Comparison of ENCODE assay signal across 29 cellular contexts in genomic region chr12:104433061-104433460, GRCh38.
"Had no signal": no experiment of that assay in that cellular context is flagged by ENCODE, and none has a peak within 500 bp of the region (broad histone marks: within the 10 kb centered on the region; RNA-seq: fewer than 3 reads in every experiment).

No MANE protein-coding gene starts in this region.

- H3K9me3 ChIP-seq: adrenal gland, body of pancreas, esophagus muscularis mucosa, gastrocnemius medialis, heart left ventricle had no signal

- H3K27ac ChIP-seq: adrenal gland, body of pancreas, coronary artery, esophagus muscularis mucosa, foreskin keratinocyte, gastrocnemius medialis, heart left ventricle had no signal

- H3K27me3 ChIP-seq: adrenal gland, body of pancreas, esophagus muscularis mucosa, gastrocnemius medialis, heart left ventricle had no signal

- ATAC-seq: activated CD4-positive, alpha-beta T cell treated with anti-CD3 and anti-CD28 coated beads for 36 hours; activated CD8-positive, alpha-beta memory T cell treated with anti-CD3 and anti-CD28 coated beads, Interleukin-2, amount 10 ng/mL, durations not matched to agents 7 days and 5 days; activated CD8-positive, alpha-beta T cell treated with anti-CD3 and anti-CD28 coated beads, Interleukin-2, amount 10 ng/mL, durations not matched to agents 7 days and 5 days; activated naive CD8-positive, alpha-beta T cell treated with anti-CD3 and anti-CD28 coated beads, Interleukin-2, amount 50 U/mL, for 24 hours; body of pancreas; foreskin keratinocyte; gastrocnemius medialis; heart left ventricle had no signal

- H3K4me3 ChIP-seq: adrenal gland, body of pancreas, coronary artery, dorsolateral prefrontal cortex, esophagus muscularis mucosa, gastrocnemius medialis, heart left ventricle had no signal

- DNase-seq: activated CD4-positive, alpha-beta memory T cell treated with anti-CD3 and anti-CD28 coated beads for 36 hours; activated CD4-positive, alpha-beta T cell treated with anti-CD3 and anti-CD28 coated beads for 36 hours; activated CD4-positive, alpha-beta T cell treated with anti-CD3 and anti-CD28 coated beads, Interleukin-2, amount 10 ng/mL, durations not matched to agents 24 days and 14 days; activated CD4-positive, CD25-positive, alpha-beta regulatory T cell; activated CD4-positive, CD25-positive, alpha-beta regulatory T cell treated with anti-CD3 and anti-CD28 coated beads, Interleukin-2, amount 50 U/mL, for 72 hours; activated CD8-positive, alpha-beta memory T cell treated with anti-CD3 and anti-CD28 coated beads, Interleukin-2, amount 10 ng/mL, durations not matched to agents 7 days and 5 days; activated CD8-positive, alpha-beta memory T cell treated with anti-CD3 and anti-CD28 coated beads, Interleukin-2, amount 50 U/mL, for 4 hours; activated CD8-positive, alpha-beta T cell treated with anti-CD3 and anti-CD28 coated beads, Interleukin-2, amount 10 ng/mL, durations not matched to agents 7 days and 5 days; activated effector memory CD4-positive, alpha-beta T cell treated with anti-CD3 and anti-CD28 coated beads, Interleukin-2, amount 50 U/mL, for 16 hours; activated naive CD4-positive, alpha-beta T cell treated with anti-CD3 and anti-CD28 coated beads for 36 hours; activated naive CD8-positive, alpha-beta T cell treated with anti-CD3 and anti-CD28 coated beads for 36 hours; activated naive CD8-positive, alpha-beta T cell treated with anti-CD3 and anti-CD28 coated beads, Interleukin-2, amount 50 U/mL, for 24 hours; activated T-cell treated with anti-CD3 and anti-CD28 coated beads, Interleukin-2, amount 50 U/mL, for 1 hour; activated T-cell treated with anti-CD3 and anti-CD28 coated beads, Interleukin-2, amount 50 U/mL, for 48 hours; adrenal gland; amygdala; aorta; body of pancreas; cerebellar nuclear complex; effector memory CD4-positive, alpha-beta T cell; endodermal cell; foreskin keratinocyte; gastrocnemius medialis; glutamatergic neuron; heart left ventricle; T-helper 2 cell had no signal

- H3K4me1 ChIP-seq: adrenal gland, body of pancreas, esophagus muscularis mucosa, foreskin keratinocyte, gastrocnemius medialis, heart left ventricle had no signal

- H3K36me3 ChIP-seq: adrenal gland, esophagus muscularis mucosa, gastrocnemius medialis, heart left ventricle had no signal
